17 cellular contexts compared by ENCODE assay signal in genomic region chr20:51275816-51276215, GRCh38.
DNase-seq lines count a peak whose midpoint lies in the region; TF ChIP-seq lines count a peak whose summit lies in the region.
"Had no signal": no experiment of that assay in that cellular context is flagged by ENCODE, and none has a peak within 500 bp of the region (broad histone marks: within the 10 kb centered on the region; RNA-seq: fewer than 3 reads in every experiment).

No MANE protein-coding gene starts in this region.

- in situ Hi-C loops in mammary epithelial cell (cut with MboI; ENCODE audit: low sequenced_read_pairs in 2 of 2), result no loop called here

- H3K27ac ChIP-seq in mammary epithelial cell (ENCODE audit: insufficient read depth, low read depth, low read length), result no peak overlapping the region
- H3K27ac ChIP-seq: right atrium auricular region, thoracic aorta had no signal

- H2AFZ ChIP-seq in mammary epithelial cell (ENCODE audit: low read depth, low read length), result no peak overlapping the region
- H2AFZ ChIP-seq: GM23338 had no signal

- H3K4me3 ChIP-seq in mammary epithelial cell (replicated peaks in 1 of 3; ENCODE audit: insufficient read depth in 1 of 3, low read depth in 2 of 3, low read length in 3 of 3) (no peak overlapping the region), fibroblast of villous mesenchyme (ENCODE audit: low read depth, low read length) (no peak overlapping the region)
- H3K4me3 ChIP-seq: GM23338, right atrium auricular region, thoracic aorta had no signal

- no peak overlapping the region for H3K4me2 ChIP-seq in mammary epithelial cell (ENCODE audit: insufficient read depth, low read depth, low read length)
- H3K4me2 ChIP-seq: GM23338 had no signal

- no peaks in the 10 kb centered on the region for H3K4me1 ChIP-seq in mammary epithelial cell (ENCODE audit: insufficient read depth, low read length)
- H3K4me1 ChIP-seq: Caco-2, right atrium auricular region had no signal

- dilution Hi-C loops in mammary epithelial cell (cut with HindIII; ENCODE audit: low sequenced_read_pairs), result no loop called here

- H3K4me3 Mint-ChIP-seq in MCF 10A (ENCODE audit: unreplicated experiment), result no peak overlapping the region
- H3K4me3 Mint-ChIP-seq: activated CD4-positive, alpha-beta T cell treated with anti-CD3 and anti-CD28 coated beads, Interleukin-2, amount 10 ng/mL, durations not matched to agents 24 days and 14 days; activated T-cell treated with anti-CD3 and anti-CD28 coated beads, Interleukin-2, amount 50 U/mL, for 24 hours; GM23338; T-helper 1 cell treated with Interleukin-12 subunit alpha and Interleukin-12 subunit beta and Interleukin-4 antibody, amounts not matched to agents 30 μg/mL and 1 μg/mL, for 36 hours had no signal

- H3K9me3 Mint-ChIP-seq in MCF 10A (ENCODE audit: unreplicated experiment), result peaks cover 8% of the 10 kb centered on the region
- H3K9me3 Mint-ChIP-seq: activated CD4-positive, alpha-beta T cell treated with anti-CD3 and anti-CD28 coated beads, Interleukin-2, amount 10 ng/mL, durations not matched to agents 24 days and 14 days; activated T-cell treated with anti-CD3 and anti-CD28 coated beads, Interleukin-2, amount 50 U/mL, for 24 hours; GM23338; T-helper 1 cell treated with Interleukin-12 subunit alpha and Interleukin-12 subunit beta and Interleukin-4 antibody, amounts not matched to agents 30 μg/mL and 1 μg/mL, for 36 hours had no signal

- no peaks in the 10 kb centered on the region for H3K9me3 ChIP-seq in mammary epithelial cell (replicated peaks; ENCODE audit: insufficient read depth, low read length)
- H3K9me3 ChIP-seq: thoracic aorta had no signal

- H3K27me3 ChIP-seq in mammary epithelial cell (ENCODE audit: insufficient read depth, low read length), result no peaks in the 10 kb centered on the region
- H3K27me3 ChIP-seq: right atrium auricular region had no signal

- WGBS in mammary epithelial cell (ENCODE audit: low coverage, missing lambda C conversion rate), result 49% methylated on average over 11 of the region's 14 CpGs

- no peaks in the 10 kb centered on the region for H3K4me1 Mint-ChIP-seq in MCF 10A (ENCODE audit: insufficient read depth, unreplicated experiment)
- H3K4me1 Mint-ChIP-seq: activated CD4-positive, alpha-beta T cell treated with anti-CD3 and anti-CD28 coated beads, Interleukin-2, amount 10 ng/mL, durations not matched to agents 24 days and 14 days; GM23338 had no signal

- DNase-seq in MCF 10A (ENCODE audit: unreplicated experiment) (peak; percentile 5), mammary epithelial cell (no peak), astrocyte of the hippocampus (ENCODE audit: low read depth, low spot score) (peak; percentile 29), fibroblast of villous mesenchyme (ENCODE audit: low read depth) (peak; percentile 4), superior temporal gyrus (ENCODE audit: extremely low spot score) (peak; percentile 48), DMS79 treated with DMSO at 0.1 percent for 48 hours (lab: John Stamatoyannopoulos, UW) (no peak), SW 1271 (lab: John Stamatoyannopoulos, UW) (no peak), NCI-H146 (lab: John Stamatoyannopoulos, UW) (no peak)
- DNase-seq: activated CD4-positive, alpha-beta T cell treated with anti-CD3 and anti-CD28 coated beads, Interleukin-2, amount 10 ng/mL, durations not matched to agents 24 days and 14 days; activated T-cell treated with anti-CD3 and anti-CD28 coated beads, Interleukin-2, amount 50 U/mL, for 24 hours; NCI-H2171 treated with DMSO at 0.1 percent for 48 hours; stimulated activated CD4-positive, alpha-beta T cell treated with anti-CD3 and anti-CD28 coated beads, Interleukin-2, amount 100 ng/mL, for 24 hours had no signal

- intact Hi-C loops in MCF 10A (cut with micrococcal nuclease), result no loop called here
- intact Hi-C loops in mammary epithelial cell (cut with micrococcal nuclease), result no loop called here

- TF ChIP-seq CTCF in MCF 10A (IDR thresholded peaks at IDR 0.05; ENCODE audit: unreplicated experiment) (no peak), mammary epithelial cell (conservative IDR thresholded peaks at IDR 0.05 in 1 of 2, IDR thresholded peaks at IDR 0.05 in 1 of 2; ENCODE audit: extremely low read depth in 1 of 2, insufficient read depth in 1 of 2, low read depth in 1 of 2, low read length in 2 of 2) (no peak), fibroblast of villous mesenchyme (IDR thresholded peaks at IDR 0.05; ENCODE audit: insufficient read depth, low read depth, low read length) (no peak)

- H3K9ac ChIP-seq in mammary epithelial cell (ENCODE audit: insufficient read depth, low read length), result no peak overlapping the region

- CTCF ChIA-PET in MCF 10A (lab: Yijun Ruan, JAX) (interaction anchor here (0.6 to 3.0 kb wide), 6 partner anchors 10 to 574 kb away, joined by 3 to 13 read pairs (median 3); no protein-coding TSS in a partner anchor), mammary epithelial cell (lab: Charles Lee; ENCODE audit: low non-redundant PET) (no interaction called here)

- H3K79me2 ChIP-seq in mammary epithelial cell (ENCODE audit: insufficient read depth, low read length), result no peaks in the 10 kb centered on the region

- no peaks in the 10 kb centered on the region for H3K36me3 ChIP-seq in mammary epithelial cell (ENCODE audit: insufficient read depth, low read length)
- H3K36me3 ChIP-seq: right atrium auricular region, thoracic aorta had no signal

- H3K36me3 Mint-ChIP-seq in MCF 10A (ENCODE audit: insufficient read depth, unreplicated experiment), result no peaks in the 10 kb centered on the region

- peaks cover 11% of the 10 kb centered on the region for H3K27me3 Mint-ChIP-seq in MCF 10A (ENCODE audit: insufficient read depth, unreplicated experiment)

- H3K27ac Mint-ChIP-seq in MCF 10A (ENCODE audit: low read depth, unreplicated experiment), result no peak overlapping the region
- H3K27ac Mint-ChIP-seq: activated CD4-positive, alpha-beta T cell treated with anti-CD3 and anti-CD28 coated beads, Interleukin-2, amount 10 ng/mL, durations not matched to agents 24 days and 14 days; activated T-cell treated with anti-CD3 and anti-CD28 coated beads, Interleukin-2, amount 50 U/mL, for 24 hours; GM23338; T-helper 1 cell treated with Interleukin-12 subunit alpha and Interleukin-12 subunit beta and Interleukin-4 antibody, amounts not matched to agents 30 μg/mL and 1 μg/mL, for 36 hours had no signal

- no peaks in the 10 kb centered on the region for H4K20me1 ChIP-seq in mammary epithelial cell (ENCODE audit: insufficient read depth, low read length)

- POLR2A ChIA-PET in MCF 10A (lab: Yijun Ruan, JAX), result interaction anchor here (1.1 kb wide), 1 partner anchor 10 kb away, joined by 4 read pairs; no protein-coding TSS in a partner anchor

- BruUV-seq in MCF 10A (replicated peaks; lab: Mats Ljungman, UMichigan) (no TSS peak), mammary epithelial cell (replicated peaks; lab: Mats Ljungman, UMichigan) (no TSS peak)

Comparison
In these comparisons a context has a peak if more than half of its experiments do, and no peak if none do; other contexts are left out.
1. DNase-seq: peak in MCF 10A (single experiment), astrocyte of the hippocampus (single experiment), fibroblast of villous mesenchyme (single experiment) and superior temporal gyrus (single experiment); none in mammary epithelial cell (single experiment), DMS79 treated with DMSO at 0.1 percent for 48 hours (single experiment), SW 1271 (0 of 2) and NCI-H146 (single experiment).